In genomic region chr2:71224935-71225334, GRCh38 we compare ENCODE assay signal across 17 cellular contexts.
"Had no signal": no experiment of that assay in that cellular context is flagged by ENCODE, and none has a peak within 500 bp of the region (broad histone marks: within the 10 kb centered on the region; RNA-seq: fewer than 3 reads in every experiment).

No MANE protein-coding gene starts in this region.

- DNase-seq: activated CD4-positive, alpha-beta T cell treated with anti-CD3 and anti-CD28 coated beads, Interleukin-2, amount 50 U/mL, for 4 hours; activated effector memory CD4-positive, alpha-beta T cell treated with Interleukin-2 at 50 U/mL for 16 hours; activated T-cell treated with anti-CD3 and anti-CD28 coated beads, Interleukin-2, amount 50 U/mL, for 1 hour; esophagus squamous epithelium; foreskin fibroblast; lower lobe of right lung; naive B cell; stimulated activated CD4-positive, alpha-beta T cell treated with anti-CD3 and anti-CD28 coated beads, Interleukin-15, amount 100 ng/mL, for 24 hours; stimulated activated CD4-positive, alpha-beta T cell treated with anti-CD3 and anti-CD28 coated beads, Interleukin-4, amount 100 ng/mL, for 24 hours; T-helper 17 cell had no signal

- ATAC-seq: activated CD4-positive, CD25-positive, alpha-beta regulatory T cell treated with anti-CD3 and anti-CD28 coated beads, Interleukin-2, amount 50 U/mL, for 24 hours; lower lobe of right lung; T-helper 17 cell had no signal

- H3K9me3 ChIP-seq: breast epithelium, esophagus squamous epithelium, lower lobe of right lung, thoracic aorta had no signal

- H3K27me3 ChIP-seq: breast epithelium, esophagus squamous epithelium, hepatocyte had no signal

- H3K9me3 Mint-ChIP-seq: activated naive CD4-positive, alpha-beta T cell treated with anti-CD3 and anti-CD28 coated beads, Interleukin-2, amount 50 U/mL, for 24 hours; stimulated activated naive CD8-positive, alpha-beta T cell treated with anti-CD3 and anti-CD28 coated beads, Interleukin-15, Interleukin-2, amounts not matched to agents 100 ng/mL and 50 ng/mL, for 24 hours had no signal

- H3K27me3 Mint-ChIP-seq: activated naive CD4-positive, alpha-beta T cell treated with anti-CD3 and anti-CD28 coated beads, Interleukin-2, amount 50 U/mL, for 24 hours; stimulated activated naive CD8-positive, alpha-beta T cell treated with anti-CD3 and anti-CD28 coated beads, Interleukin-15, Interleukin-2, amounts not matched to agents 100 ng/mL and 50 ng/mL, for 24 hours had no signal

- H3K27ac ChIP-seq: esophagus squamous epithelium, hepatocyte, lower lobe of right lung, SK-N-MC, thoracic aorta had no signal

- H3K27ac Mint-ChIP-seq: activated naive CD4-positive, alpha-beta T cell treated with anti-CD3 and anti-CD28 coated beads, Interleukin-2, amount 50 U/mL, for 24 hours; naive B cell; stimulated activated naive CD8-positive, alpha-beta T cell treated with anti-CD3 and anti-CD28 coated beads, Interleukin-15, Interleukin-2, amounts not matched to agents 100 ng/mL and 50 ng/mL, for 24 hours; T-helper 17 cell had no signal

- H3K4me1 ChIP-seq: breast epithelium had no signal

- H3K36me3 ChIP-seq: breast epithelium, lower lobe of right lung, thoracic aorta had no signal

- H3K4me3 ChIP-seq: hepatocyte, lower lobe of right lung, SK-N-MC had no signal
